Comparison of ENCODE assay signal across 1 cellular context in genomic region chr6:163548624-163549023, GRCh38.
TF ChIP-seq lines count a peak whose summit lies in the region.

No MANE protein-coding gene starts in this region.

TF ChIP-seq in GM23338, 12 proteins besides CTCF, POLR2A, EP300 and RAD21 (continued from another document):
- TF ChIP-seq, protein P1, sequence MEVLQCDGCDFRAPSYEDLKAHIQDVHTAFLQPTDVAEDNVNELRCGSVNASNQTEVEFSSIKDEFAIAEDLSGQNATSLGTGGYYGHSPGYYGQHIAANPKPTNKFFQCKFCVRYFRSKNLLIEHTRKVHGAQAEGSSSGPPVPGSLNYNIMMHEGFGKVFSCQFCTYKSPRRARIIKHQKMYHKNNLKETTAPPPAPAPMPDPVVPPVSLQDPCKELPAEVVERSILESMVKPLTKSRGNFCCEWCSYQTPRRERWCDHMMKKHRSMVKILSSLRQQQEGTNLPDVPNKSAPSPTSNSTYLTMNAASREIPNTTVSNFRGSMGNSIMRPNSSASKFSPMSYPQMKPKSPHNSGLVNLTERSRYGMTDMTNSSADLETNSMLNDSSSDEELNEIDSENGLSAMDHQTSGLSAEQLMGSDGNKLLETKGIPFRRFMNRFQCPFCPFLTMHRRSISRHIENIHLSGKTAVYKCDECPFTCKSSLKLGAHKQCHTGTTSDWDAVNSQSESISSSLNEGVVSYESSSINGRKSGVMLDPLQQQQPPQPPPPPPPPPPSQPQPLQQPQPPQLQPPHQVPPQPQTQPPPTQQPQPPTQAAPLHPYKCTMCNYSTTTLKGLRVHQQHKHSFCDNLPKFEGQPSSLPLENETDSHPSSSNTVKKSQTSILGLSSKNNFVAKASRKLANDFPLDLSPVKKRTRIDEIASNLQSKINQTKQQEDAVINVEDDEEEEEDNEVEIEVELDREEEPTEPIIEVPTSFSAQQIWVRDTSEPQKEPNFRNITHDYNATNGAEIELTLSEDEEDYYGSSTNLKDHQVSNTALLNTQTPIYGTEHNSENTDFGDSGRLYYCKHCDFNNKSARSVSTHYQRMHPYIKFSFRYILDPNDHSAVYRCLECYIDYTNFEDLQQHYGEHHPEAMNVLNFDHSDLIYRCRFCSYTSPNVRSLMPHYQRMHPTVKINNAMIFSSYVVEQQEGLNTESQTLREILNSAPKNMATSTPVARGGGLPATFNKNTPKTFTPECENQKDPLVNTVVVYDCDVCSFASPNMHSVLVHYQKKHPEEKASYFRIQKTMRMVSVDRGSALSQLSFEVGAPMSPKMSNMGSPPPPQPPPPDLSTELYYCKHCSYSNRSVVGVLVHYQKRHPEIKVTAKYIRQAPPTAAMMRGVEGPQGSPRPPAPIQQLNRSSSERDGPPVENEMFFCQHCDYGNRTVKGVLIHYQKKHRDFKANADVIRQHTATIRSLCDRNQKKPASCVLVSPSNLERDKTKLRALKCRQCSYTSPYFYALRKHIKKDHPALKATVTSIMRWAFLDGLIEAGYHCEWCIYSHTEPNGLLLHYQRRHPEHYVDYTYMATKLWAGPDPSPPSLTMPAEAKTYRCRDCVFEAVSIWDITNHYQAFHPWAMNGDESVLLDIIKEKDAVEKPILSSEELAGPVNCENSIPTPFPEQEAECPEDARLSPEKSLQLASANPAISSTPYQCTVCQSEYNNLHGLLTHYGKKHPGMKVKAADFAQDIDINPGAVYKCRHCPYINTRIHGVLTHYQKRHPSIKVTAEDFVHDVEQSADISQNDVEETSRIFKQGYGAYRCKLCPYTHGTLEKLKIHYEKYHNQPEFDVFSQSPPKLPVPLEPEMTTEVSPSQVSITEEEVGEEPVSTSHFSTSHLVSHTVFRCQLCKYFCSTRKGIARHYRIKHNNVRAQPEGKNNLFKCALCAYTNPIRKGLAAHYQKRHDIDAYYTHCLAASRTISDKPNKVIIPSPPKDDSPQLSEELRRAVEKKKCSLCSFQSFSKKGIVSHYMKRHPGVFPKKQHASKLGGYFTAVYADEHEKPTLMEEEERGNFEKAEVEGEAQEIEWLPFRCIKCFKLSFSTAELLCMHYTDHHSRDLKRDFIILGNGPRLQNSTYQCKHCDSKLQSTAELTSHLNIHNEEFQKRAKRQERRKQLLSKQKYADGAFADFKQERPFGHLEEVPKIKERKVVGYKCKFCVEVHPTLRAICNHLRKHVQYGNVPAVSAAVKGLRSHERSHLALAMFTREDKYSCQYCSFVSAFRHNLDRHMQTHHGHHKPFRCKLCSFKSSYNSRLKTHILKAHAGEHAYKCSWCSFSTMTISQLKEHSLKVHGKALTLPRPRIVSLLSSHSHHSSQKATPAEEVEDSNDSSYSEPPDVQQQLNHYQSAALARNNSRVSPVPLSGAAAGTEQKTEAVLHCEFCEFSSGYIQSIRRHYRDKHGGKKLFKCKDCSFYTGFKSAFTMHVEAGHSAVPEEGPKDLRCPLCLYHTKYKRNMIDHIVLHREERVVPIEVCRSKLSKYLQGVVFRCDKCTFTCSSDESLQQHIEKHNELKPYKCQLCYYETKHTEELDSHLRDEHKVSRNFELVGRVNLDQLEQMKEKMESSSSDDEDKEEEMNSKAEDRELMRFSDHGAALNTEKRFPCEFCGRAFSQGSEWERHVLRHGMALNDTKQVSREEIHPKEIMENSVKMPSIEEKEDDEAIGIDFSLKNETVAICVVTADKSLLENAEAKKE (CRISPR knock-in tag; IDR thresholded peaks at IDR 0.05): no peak
- TF ChIP-seq ZNF114 (CRISPR knock-in tag; IDR thresholded peaks at IDR 0.05) (no peak), CREB1 (CRISPR knock-in tag; IDR thresholded peaks at IDR 0.05; ENCODE audit: low read depth) (no peak)
